In genomic region chr7:157476654-157477549, GRCh38 we compare ENCODE assay signal across 22 cellular contexts.
DNase-seq lines count a peak whose midpoint lies in the region; ATAC-seq lines count a peak whose summit lies in the region.
"Had no signal": no experiment of that assay in that cellular context is flagged by ENCODE, and none has a peak within 500 bp of the region (broad histone marks: within the 10 kb centered on the region; RNA-seq: fewer than 3 reads in every experiment).

No MANE protein-coding gene starts in this region.

- CTCF ChIA-PET in naive thymus-derived CD4-positive, alpha-beta T cell (lab: Charles Lee), result interaction anchor here (0.6 to 1.2 kb wide), 2 partner anchors 13 to 96 kb away, joined by 3 read pairs; no protein-coding TSS in a partner anchor

- no peaks in the 10 kb centered on the region for H3K27me3 ChIP-seq in naive thymus-derived CD4-positive, alpha-beta T cell (ENCODE audit: control insufficient read depth in 2 of 2, insufficient read depth in 2 of 2, low read length in 2 of 2)
- H3K27me3 ChIP-seq: hepatocyte, neutrophil had no signal

- no peaks in the 10 kb centered on the region for H3K36me3 ChIP-seq in naive thymus-derived CD4-positive, alpha-beta T cell (ENCODE audit: control insufficient read depth in 2 of 3, insufficient read depth in 3 of 3, low read length in 3 of 3)
- H3K36me3 ChIP-seq: esophagus muscularis mucosa, neutrophil, thoracic aorta had no signal

- peaks cover 34% of the 10 kb centered on the region for H3K4me1 Mint-ChIP-seq in T-helper 1 cell treated with Interleukin-12 subunit alpha and Interleukin-12 subunit beta and Interleukin-4 antibody, amounts not matched to agents 30 μg/mL and 1 μg/mL, for 36 hours (ENCODE audit: low read depth)
- H3K4me1 Mint-ChIP-seq in naive thymus-derived CD4-positive, alpha-beta T cell, result peaks cover 29 to 68% (median 49%) of the 10 kb centered on the region in 7 donors

- peaks cover 0 to 18% (median 15%) of the 10 kb centered on the region in 3 experiments for H3K9me3 ChIP-seq in naive thymus-derived CD4-positive, alpha-beta T cell (ENCODE audit: control insufficient read depth in 2 of 3, low read length in 3 of 3)
- H3K9me3 ChIP-seq: neutrophil had no signal

- ATAC-seq in left ventricle myocardium superior (no peak), GM18870 (IDR thresholded peaks at IDR 0.05; ENCODE audit: unreplicated experiment) (no peak)
- no peak for ATAC-seq in naive thymus-derived CD4-positive, alpha-beta T cell
- no peak for ATAC-seq in stimulated activated naive CD8-positive, alpha-beta T cell treated with anti-CD3 and anti-CD28 coated beads, Interleukin-15, Interleukin-2, amounts not matched to agents 100 U/mL and 50 U/mL, for 24 hours
- ATAC-seq: effector memory CD8-positive, alpha-beta T cell had no signal

- peaks cover 10 to 33% of the 10 kb centered on the region in 2 donors for H3K4me1 ChIP-seq in naive thymus-derived CD4-positive, alpha-beta T cell (ENCODE audit: control insufficient read depth in 2 of 2, insufficient read depth in 2 of 2, low read length in 2 of 2)
- H3K4me1 ChIP-seq: esophagus muscularis mucosa had no signal

- peaks cover 40% of the 10 kb centered on the region for H3K36me3 Mint-ChIP-seq in T-helper 1 cell treated with Interleukin-12 subunit alpha and Interleukin-12 subunit beta and Interleukin-4 antibody, amounts not matched to agents 30 μg/mL and 1 μg/mL, for 36 hours (ENCODE audit: low read depth)
- H3K36me3 Mint-ChIP-seq in naive thymus-derived CD4-positive, alpha-beta T cell, result peaks cover 3 to 40% (median 10%) of the 10 kb centered on the region in 5 donors

- no peak overlapping the region for H3K4me3 ChIP-seq in naive thymus-derived CD4-positive, alpha-beta T cell (ENCODE audit: low read length)
- H3K4me3 ChIP-seq: esophagus muscularis mucosa, hepatocyte, skin epidermis, thoracic aorta had no signal

- POLR2A ChIA-PET in naive thymus-derived CD4-positive, alpha-beta T cell (lab: Charles Lee), result interaction anchor here (0.7 to 1.7 kb wide), 2 partner anchors 11 to 375 kb away, joined by 3 to 5 read pairs; no protein-coding TSS in a partner anchor

- intact Hi-C loops in cardiac septum (cut with DNase I), result no loop called here
- intact Hi-C loops in left ventricle myocardium superior (cut with micrococcal nuclease), result no loop called here
- intact Hi-C loops in naive thymus-derived CD4-positive, alpha-beta T cell (cut with micrococcal nuclease), result no loop called here

- H3K27me3 Mint-ChIP-seq in T-helper 1 cell treated with Interleukin-12 subunit alpha and Interleukin-12 subunit beta and Interleukin-4 antibody, amounts not matched to agents 30 μg/mL and 1 μg/mL, for 36 hours (ENCODE audit: low read depth), result no peaks in the 10 kb centered on the region
- H3K27me3 Mint-ChIP-seq in naive thymus-derived CD4-positive, alpha-beta T cell, result no peaks in the 10 kb centered on the region
- H3K27me3 Mint-ChIP-seq: effector memory CD8-positive, alpha-beta T cell had no signal

- H3K27ac ChIP-seq in naive thymus-derived CD4-positive, alpha-beta T cell (ENCODE audit: low read depth, low read length), result no peak overlapping the region
- H3K27ac ChIP-seq: 22Rv1, esophagus muscularis mucosa, hepatocyte, neutrophil, skin epidermis, thoracic aorta had no signal

- H3K9me3 Mint-ChIP-seq in T-helper 1 cell treated with Interleukin-12 subunit alpha and Interleukin-12 subunit beta and Interleukin-4 antibody, amounts not matched to agents 30 μg/mL and 1 μg/mL, for 36 hours, result peaks cover 27% of the 10 kb centered on the region
- H3K9me3 Mint-ChIP-seq in naive thymus-derived CD4-positive, alpha-beta T cell, result peaks cover 3 to 28% (median 18%) of the 10 kb centered on the region in 11 donors

- peak overlapping the region; percentile 36 for H3K4me3 Mint-ChIP-seq in T-helper 1 cell treated with Interleukin-12 subunit alpha and Interleukin-12 subunit beta and Interleukin-4 antibody, amounts not matched to agents 30 μg/mL and 1 μg/mL, for 36 hours
- H3K4me3 Mint-ChIP-seq in naive thymus-derived CD4-positive, alpha-beta T cell, result peak overlapping the region in 8 of 10 donors; percentile 10 to 79 (median 32)

- peak overlapping the region; percentile 77 for H3K27ac Mint-ChIP-seq in T-helper 1 cell treated with Interleukin-12 subunit alpha and Interleukin-12 subunit beta and Interleukin-4 antibody, amounts not matched to agents 30 μg/mL and 1 μg/mL, for 36 hours
- peak overlapping the region in 7 of 9 donors; percentile 53 to 97 (median 71) for H3K27ac Mint-ChIP-seq in naive thymus-derived CD4-positive, alpha-beta T cell
- H3K27ac Mint-ChIP-seq: effector memory CD8-positive, alpha-beta T cell had no signal

- DNase-seq in T-helper 1 cell (no peak), cardiac septum (ENCODE audit: low spot score) (peak; percentile 46), left ventricle myocardium superior (no peak), medulla oblongata (ENCODE audit: extremely low spot score) (no peak)
- no peak for DNase-seq in naive thymus-derived CD4-positive, alpha-beta T cell
- DNase-seq in stimulated activated naive CD8-positive, alpha-beta T cell treated with anti-CD3 and anti-CD28 coated beads, Interleukin-15, Interleukin-2, amounts not matched to agents 100 U/mL and 50 U/mL, for 24 hours, result no peak
- DNase-seq: AML-193; COR-L47; DMS79; effector memory CD8-positive, alpha-beta T cell; Karpas-422; NCI-H187 treated with DMSO at 0.1 percent for 48 hours; NCI-H69; stimulated activated CD4-positive, alpha-beta T cell treated with anti-CD3 and anti-CD28 coated beads, Interleukin-2, amount 100 ng/mL, for 48 hours had no signal
